ENCODE assay signal across 1 cellular context in genomic region chr12:56082967-56083366, GRCh38.
TF ChIP-seq lines count a peak whose summit lies in the region.

No MANE protein-coding gene starts in this region.

TF ChIP-seq in HepG2, 621 proteins besides CTCF, POLR2A, EP300 and RAD21 (continued from another document and continues in another):
- TF ChIP-seq DZIP1 (CRISPR knock-in tag; IDR thresholded peaks at IDR 0.05): no peak
- no peak for TF ChIP-seq ZNF512 (CRISPR knock-in tag; IDR thresholded peaks at IDR 0.05)
- TF ChIP-seq SOX13 (IDR thresholded peaks at IDR 0.05): no peak
- TF ChIP-seq SOX13 (CRISPR knock-in tag; conservative IDR thresholded peaks at IDR 0.05 in 1 of 2, IDR thresholded peaks at IDR 0.05 in 1 of 2): peak in 1 of 2 experiments; percentile 63; a peak in 2 of 4 replicates
- TF ChIP-seq ZSCAN20 (CRISPR knock-in tag; IDR thresholded peaks at IDR 0.05; ENCODE audit: borderline replicate concordance): no peak
- TF ChIP-seq DNMT1 (CRISPR knock-in tag; IDR thresholded peaks at IDR 0.05): no peak
- no peak for TF ChIP-seq ZMAT3 (CRISPR knock-in tag; conservative IDR thresholded peaks at IDR 0.05)
- TF ChIP-seq ZNF891 (CRISPR knock-in tag; IDR thresholded peaks at IDR 0.05): no peak
- TF ChIP-seq ZNF746 (CRISPR knock-in tag; IDR thresholded peaks at IDR 0.05): peak; percentile 31; the same call in 1 of the 2 replicates
- TF ChIP-seq ZIK1 (CRISPR knock-in tag; IDR thresholded peaks at IDR 0.05; ENCODE audit: borderline replicate concordance, low read depth): no peak
- TF ChIP-seq ZNF691 (CRISPR knock-in tag; IDR thresholded peaks at IDR 0.05; ENCODE audit: borderline replicate concordance, low read depth): no peak
- no peak for TF ChIP-seq ZNF18 (CRISPR knock-in tag; IDR thresholded peaks at IDR 0.05; ENCODE audit: insufficient replicate concordance)
- TF ChIP-seq ZNF737 (CRISPR knock-in tag; IDR thresholded peaks at IDR 0.05; ENCODE audit: borderline replicate concordance): no peak
- no peak for TF ChIP-seq ZSCAN31 (CRISPR knock-in tag; IDR thresholded peaks at IDR 0.05; ENCODE audit: low read depth)
- TF ChIP-seq PBX2 (CRISPR knock-in tag; IDR thresholded peaks at IDR 0.05): no peak
- no peak for TF ChIP-seq MNT (IDR thresholded peaks at IDR 0.05)
- no peak for TF ChIP-seq MAZ (IDR thresholded peaks at IDR 0.05; ENCODE audit: borderline replicate concordance, low read depth, low read length)
- no peak for TF ChIP-seq MAZ (CRISPR knock-in tag; IDR thresholded peaks at IDR 0.05; ENCODE audit: low read depth)
- TF ChIP-seq TCF7 (IDR thresholded peaks at IDR 0.05; ENCODE audit: low read depth): no peak
- no peak for TF ChIP-seq ZFP41 (CRISPR knock-in tag; IDR thresholded peaks at IDR 0.05; ENCODE audit: borderline replicate concordance)
- no peak for TF ChIP-seq HMGA1 (CRISPR knock-in tag; conservative IDR thresholded peaks at IDR 0.05)
- 0 out of 2 replicates have a peak, but pooled peaks have one; percentile 20 for TF ChIP-seq NR2F6 (IDR thresholded peaks at IDR 0.05)
- TF ChIP-seq NR2F6 (CRISPR knock-in tag; IDR thresholded peaks at IDR 0.05): no peak
- TF ChIP-seq KIAA2018 (CRISPR knock-in tag; IDR thresholded peaks at IDR 0.05; ENCODE audit: borderline replicate concordance): no peak
- TF ChIP-seq PBX3 (CRISPR knock-in tag; IDR thresholded peaks at IDR 0.05; ENCODE audit: borderline replicate concordance): no peak
- no peak for TF ChIP-seq ZNF605 (CRISPR knock-in tag; IDR thresholded peaks at IDR 0.05)
- no peak for TF ChIP-seq ZNF276 (CRISPR knock-in tag; IDR thresholded peaks at IDR 0.05; ENCODE audit: low read depth)
- TF ChIP-seq ZNF580 (CRISPR knock-in tag; IDR thresholded peaks at IDR 0.05; ENCODE audit: borderline replicate concordance, low read depth): no peak
- 0 out of 2 replicates have a peak, but pooled peaks have one; percentile 12 for TF ChIP-seq RXRB (CRISPR knock-in tag; IDR thresholded peaks at IDR 0.05; ENCODE audit: borderline replicate concordance)
- no peak for TF ChIP-seq HBP1 (CRISPR knock-in tag; IDR thresholded peaks at IDR 0.05; ENCODE audit: low read depth)
- no peak for TF ChIP-seq SMARCE1 (IDR thresholded peaks at IDR 0.05; ENCODE audit: borderline replicate concordance)
- TF ChIP-seq XBP1 (CRISPR knock-in tag; IDR thresholded peaks at IDR 0.05): no peak
- no peak for TF ChIP-seq ZFAT (CRISPR knock-in tag; conservative IDR thresholded peaks at IDR 0.05)
- no peak for TF ChIP-seq SP2 (CRISPR knock-in tag; IDR thresholded peaks at IDR 0.05)
- TF ChIP-seq XRCC5 (optimal IDR thresholded peaks at IDR 0.05; ENCODE audit: low read length): no peak
